ENCODE assay signal across 8 cellular contexts in genomic region chr20:3796477-3797225, GRCh38. TPM values are rescaled to one million over a fixed set of nuclear protein-coding genes. Genes with fewer than 3 reads are reported as not detected.
DNase-seq lines count a peak whose midpoint lies in the region; TF ChIP-seq lines count a peak whose summit lies in the region.

No MANE protein-coding gene starts in this region.

- TF ChIP-seq CTCF in nephron progenitor cell (IDR thresholded peaks at IDR 0.05), result no peak

- no peak for DNase-seq in T-helper 2 cell treated with Interferon-gamma antibody and Interleukin-4, amounts not matched to agents 5 μg/mL and 100 μg/mL, for 36 hours (ENCODE audit: low spot score)
- DNase-seq in T-helper 2 cell (no peak), MG63 (no peak), nephron progenitor cell (no peak), OCI-M1 (lab: John Stamatoyannopoulos, UW) (no peak), medulla oblongata (ENCODE audit: extremely low spot score) (no peak), COLO829 (ENCODE audit: low spot score) (no peak)

- H3K9me3 ChIP-seq in MG63, result no peaks in the 10 kb centered on the region

- H3K27ac Mint-ChIP-seq in T-helper 2 cell treated with Interferon-gamma antibody and Interleukin-4, amounts not matched to agents 5 μg/mL and 100 μg/mL, for 36 hours, result peak overlapping the region; percentile 90
- peak overlapping the region; percentile 93 for H3K27ac Mint-ChIP-seq in dendritic cell treated with granulocyte-macrophage colony-stimulating factor and Interleukin-4, amounts not matched to agents 40 ng/mL and 50 ng/mL, for 4 days
- H3K27ac Mint-ChIP-seq in nephron progenitor cell, result no peak overlapping the region

- peak overlapping the region; percentile 95 for H3K4me3 Mint-ChIP-seq in T-helper 2 cell treated with Interferon-gamma antibody and Interleukin-4, amounts not matched to agents 5 μg/mL and 100 μg/mL, for 36 hours
- H3K4me3 Mint-ChIP-seq in dendritic cell treated with granulocyte-macrophage colony-stimulating factor and Interleukin-4, amounts not matched to agents 40 ng/mL and 50 ng/mL, for 4 days, result peak overlapping the region; percentile 81
- H3K4me3 Mint-ChIP-seq in nephron progenitor cell, result peak overlapping the region; percentile 88

- H3K9me3 Mint-ChIP-seq in T-helper 2 cell treated with Interferon-gamma antibody and Interleukin-4, amounts not matched to agents 5 μg/mL and 100 μg/mL, for 36 hours, result no peaks in the 10 kb centered on the region
- no peaks in the 10 kb centered on the region for H3K9me3 Mint-ChIP-seq in dendritic cell treated with granulocyte-macrophage colony-stimulating factor and Interleukin-4, amounts not matched to agents 40 ng/mL and 50 ng/mL, for 4 days
- no peaks in the 10 kb centered on the region for H3K9me3 Mint-ChIP-seq in nephron progenitor cell

- H3K4me1 Mint-ChIP-seq in T-helper 2 cell treated with Interferon-gamma antibody and Interleukin-4, amounts not matched to agents 5 μg/mL and 100 μg/mL, for 36 hours (ENCODE audit: low read depth), result peaks cover 30% of the 10 kb centered on the region
- H3K4me1 Mint-ChIP-seq in dendritic cell treated with granulocyte-macrophage colony-stimulating factor and Interleukin-4, amounts not matched to agents 40 ng/mL and 50 ng/mL, for 4 days (ENCODE audit: low read depth), result peaks cover 53% of the 10 kb centered on the region
- peaks cover 47% of the 10 kb centered on the region for H3K4me1 Mint-ChIP-seq in nephron progenitor cell

- H3K4me3 ChIP-seq in MG63, result peak overlapping the region; percentile 70

- intact Hi-C loops in dendritic cell treated with granulocyte-macrophage colony-stimulating factor and Interleukin-4, amounts not matched to agents 40 ng/mL and 50 ng/mL, for 4 days (cut with micrococcal nuclease), result loop anchor here (2.0 kb wide), 1 partner anchor 14 kb away; no protein-coding TSS in a partner anchor

- no peaks in the 10 kb centered on the region for H3K27me3 ChIP-seq in MG63

- peaks cover 56% of the 10 kb centered on the region for H3K36me3 Mint-ChIP-seq in T-helper 2 cell treated with Interferon-gamma antibody and Interleukin-4, amounts not matched to agents 5 μg/mL and 100 μg/mL, for 36 hours (ENCODE audit: low read depth)
- peaks cover 58% of the 10 kb centered on the region for H3K36me3 Mint-ChIP-seq in dendritic cell treated with granulocyte-macrophage colony-stimulating factor and Interleukin-4, amounts not matched to agents 40 ng/mL and 50 ng/mL, for 4 days (ENCODE audit: low read depth)
- H3K36me3 Mint-ChIP-seq in nephron progenitor cell (ENCODE audit: low read depth), result no peaks in the 10 kb centered on the region

- no peaks in the 10 kb centered on the region for H3K27me3 Mint-ChIP-seq in T-helper 2 cell treated with Interferon-gamma antibody and Interleukin-4, amounts not matched to agents 5 μg/mL and 100 μg/mL, for 36 hours (ENCODE audit: low read depth)
- H3K27me3 Mint-ChIP-seq in dendritic cell treated with granulocyte-macrophage colony-stimulating factor and Interleukin-4, amounts not matched to agents 40 ng/mL and 50 ng/mL, for 4 days, result no peaks in the 10 kb centered on the region
- peaks cover 13% of the 10 kb centered on the region for H3K27me3 Mint-ChIP-seq in nephron progenitor cell (ENCODE audit: low read depth, poor library complexity)

- peaks cover 27% of the 10 kb centered on the region for H3K36me3 ChIP-seq in MG63

RNA-seq across cellular contexts. Expression of gene CDC25B, which starts 0.5 kb away (rescaled TPM):
- 13.9 and 16.0 TPM in 2 replicates for total RNA-seq in MG63 (2014; rRNA removed; shearing (Covaris generic); ENCODE audit: low replicate concordance)

RNA-seq across cellular contexts. Expression of gene CENPB, which starts 10.1 kb away (rescaled TPM):
- 50.0 and 81.5 TPM in 2 replicates for total RNA-seq in MG63 (2014; rRNA removed; shearing (Covaris generic); ENCODE audit: low replicate concordance)

RNA-seq across cellular contexts. Expression of gene SPEF1, which starts 15.4 kb away (rescaled TPM):
- 0.95 TPM in 1 of 2 replicates, not detected in the other for total RNA-seq in MG63 (2014; rRNA removed; shearing (Covaris generic); ENCODE audit: low replicate concordance)

RNA-seq across cellular contexts. Expression of gene AP5S1, which starts 23.7 kb away (rescaled TPM):
- total RNA-seq in MG63 (2014; rRNA removed; shearing (Covaris generic); ENCODE audit: low replicate concordance), result 11.6 and 24.6 TPM in 2 replicates

RNA-seq across cellular contexts. Expression of gene ADISSP, which starts 29.1 kb away (rescaled TPM):
- total RNA-seq in MG63 (2014; rRNA removed; shearing (Covaris generic); ENCODE audit: low replicate concordance), result 42.8 and 66.6 TPM in 2 replicates
